ENCODE assay signal across 9 cellular contexts in genomic region chr7:25180592-25180923, GRCh38. TPM values are rescaled to one million over a fixed set of nuclear protein-coding genes. Genes with fewer than 3 reads are reported as not detected.
DNase-seq lines count a peak whose midpoint lies in the region; ATAC-seq and TF ChIP-seq lines count a peak whose summit lies in the region.
"Had no signal": no experiment of that assay in that cellular context is flagged by ENCODE, and none has a peak within 500 bp of the region (broad histone marks: within the 10 kb centered on the region; RNA-seq: fewer than 3 reads in every experiment).

No MANE protein-coding gene starts in this region.

- H3K27me3 ChIP-seq in DOHH2 (ENCODE audit: control insufficient read depth, low read length) (peaks cover 18% of the 10 kb centered on the region), H7 (ENCODE audit: control insufficient read depth, insufficient read depth, low read length) (peaks cover 4% of the 10 kb centered on the region; the same call in 1 of the 2 replicates), Peyer's patch (no peaks in the 10 kb centered on the region)

- no peak for TF ChIP-seq POLR2A in Peyer's patch (IDR thresholded peaks at IDR 0.05)

- H3K4me2 ChIP-seq in DOHH2 (ENCODE audit: low read length): peak overlapping the region; percentile 76

- no peaks in the 10 kb centered on the region for H4K20me1 ChIP-seq in DOHH2 (ENCODE audit: control insufficient read depth, insufficient read depth, low read depth, low read length)

- H3K4me3 ChIP-seq in DOHH2 (ENCODE audit: low read length) (peak overlapping the region; percentile 73), H7 (ENCODE audit: insufficient read depth, low read depth, low read length) (peak overlapping the region; percentile 10; the same call in 1 of the 2 replicates), Peyer's patch (peak overlapping the region; percentile 59 to 80 (median 73)), fibroblast of villous mesenchyme (ENCODE audit: low read depth, low read length) (peak overlapping the region; percentile 80)

- H3F3A ChIP-seq in DOHH2 (ENCODE audit: control insufficient read depth, insufficient read depth): no peaks in the 10 kb centered on the region

- H3K79me2 ChIP-seq in DOHH2 (ENCODE audit: control insufficient read depth, low read length): no peaks in the 10 kb centered on the region

- H3K9me3 ChIP-seq in DOHH2 (ENCODE audit: control insufficient read depth, insufficient read depth, low read length) (no peaks in the 10 kb centered on the region), Peyer's patch (no peaks in the 10 kb centered on the region)

- no peaks in the 10 kb centered on the region for H3K9me2 ChIP-seq in DOHH2 (replicated peaks; ENCODE audit: control insufficient read depth, low read length)

- no peaks in the 10 kb centered on the region for H3K36me3 ChIP-seq in DOHH2 (ENCODE audit: control insufficient read depth, low read length)
- H3K36me3 ChIP-seq in H7 (replicated peaks; ENCODE audit: control insufficient read depth, insufficient read depth, low read length): no peaks in the 10 kb centered on the region
- H3K36me3 ChIP-seq in Peyer's patch: no peaks in the 10 kb centered on the region

- DNase-seq in H7 (no peak), Peyer's patch (no peak), fibroblast of villous mesenchyme (ENCODE audit: low read depth) (no peak), SKM-1 (lab: John Stamatoyannopoulos, UW; ENCODE audit: unreplicated experiment) (no peak), Kasumi-1 (lab: John Stamatoyannopoulos, UW) (no peak), cerebellar nuclear complex (lab: John Stamatoyannopoulos, UW) (no peak)
- no peak for DNase-seq in stimulated activated naive CD8-positive, alpha-beta T cell treated with anti-CD3 and anti-CD28 coated beads, Interleukin-15, Interleukin-2, amounts not matched to agents 100 U/mL and 50 U/mL, for 24 hours

- H3K27ac ChIP-seq in DOHH2 (ENCODE audit: low read depth, low read length) (no peak overlapping the region), Peyer's patch (peak overlapping the region; percentile 80 to 92 (median 90))

- TF ChIP-seq CTCF in DOHH2 (IDR thresholded peaks at IDR 0.05; ENCODE audit: low read depth, low read length, poor library complexity, severe bottlenecking) (peak; percentile 33), Peyer's patch (IDR thresholded peaks at IDR 0.05) (no peak), fibroblast of villous mesenchyme (IDR thresholded peaks at IDR 0.05; ENCODE audit: insufficient read depth, low read depth, low read length) (no peak)

- H3K4me1 ChIP-seq in DOHH2 (ENCODE audit: control insufficient read depth, low read length): peaks cover 14% of the 10 kb centered on the region
- H3K4me1 ChIP-seq in Peyer's patch: peaks cover 0 to 9% (median 0%) of the 10 kb centered on the region in 4 donors

- ATAC-seq in stimulated activated naive CD8-positive, alpha-beta T cell treated with anti-CD3 and anti-CD28 coated beads, Interleukin-15, Interleukin-2, amounts not matched to agents 100 U/mL and 50 U/mL, for 24 hours: peak; percentile 31

RNA-seq across cellular contexts. Expression of gene NPVF, which starts 47.7 kb away (rescaled TPM):
- total RNA-seq in H7 (2014; rRNA removed; shearing (Covaris generic)): not detected in 2 replicates
- total RNA-seq in Peyer's patch (not detected), fibroblast of villous mesenchyme (not detected in 2 replicates)
- total RNA-seq: SK-MEL-5 had no signal

RNA-seq across cellular contexts. Expression of gene CYCS, which starts 55.5 kb away (rescaled TPM):
- 115 and 121 TPM in 2 replicates for total RNA-seq in H7 (2014; rRNA removed; shearing (Covaris generic))
- 10 to 100 TPM; 32.1 to 68.0 (median 53.1) TPM for total RNA-seq in Peyer's patch
- total RNA-seq in fibroblast of villous mesenchyme: 29.6 and 40.2 TPM in 2 replicates

Comparison
In these comparisons a context has a peak if more than half of its experiments do, and no peak if none do; other contexts are left out.
1. H3K4me3 ChIP-seq: peak in every context shown above with its lines; median percentile 80 in fibroblast of villous mesenchyme; 73 in DOHH2; 73 in Peyer's patch; 10 in H7.